29 cellular contexts compared by ENCODE assay signal in genomic region chr17:47227862-47228261, GRCh38. TPM values are rescaled to one million over a fixed set of nuclear protein-coding genes. Genes with fewer than 3 reads are reported as not detected.
"Had no signal": no experiment of that assay in that cellular context is flagged by ENCODE, and none has a peak within 500 bp of the region (broad histone marks: within the 10 kb centered on the region; RNA-seq: fewer than 3 reads in every experiment).

No MANE protein-coding gene starts in this region.

- H3K27ac ChIP-seq: adrenal gland, body of pancreas, KMS-11, SK-N-MC, VCaP had no signal

- H3K27ac Mint-ChIP-seq: activated CD8-positive, alpha-beta T cell treated with anti-CD3 and anti-CD28 coated beads for 36 hours; activated naive CD8-positive, alpha-beta T cell had no signal

- H3K36me3 Mint-ChIP-seq: activated naive CD8-positive, alpha-beta T cell had no signal

- H3K9me3 ChIP-seq: adrenal gland, body of pancreas had no signal

- ATAC-seq: activated CD8-positive, alpha-beta T cell treated with anti-CD3 and anti-CD28 coated beads for 36 hours; body of pancreas; Panc1; Right ventricle myocardium inferior had no signal

- H3K27me3 ChIP-seq: adrenal gland, body of pancreas had no signal

- H3K4me3 Mint-ChIP-seq: activated CD8-positive, alpha-beta T cell treated with anti-CD3 and anti-CD28 coated beads for 36 hours; activated naive CD8-positive, alpha-beta T cell had no signal

- H3K4me3 ChIP-seq: adrenal gland, body of pancreas, SK-N-MC had no signal

- H3K36me3 ChIP-seq: adrenal gland had no signal

- DNase-seq: activated CD4-positive, CD25-positive, alpha-beta regulatory T cell; activated CD8-positive, alpha-beta memory T cell treated with anti-CD3 and anti-CD28 coated beads, Interleukin-2, amount 50 U/mL, for 48 hours; activated CD8-positive, alpha-beta T cell treated with anti-CD3 and anti-CD28 coated beads for 36 hours; activated T-cell treated with anti-CD3 and anti-CD28 coated beads, Interleukin-2, amount 50 U/mL, for 1 hour; adrenal gland; anterior cingulate cortex; body of pancreas; NCI-H1092; NCI-H1417; NCI-H2029; NCI-H2107; NCI-H2171 treated with DMSO at 0.1 percent for 48 hours; NCI-H226; NCI-H526 treated with DMSO at 0.1 percent for 48 hours; NCI-H82; NK-92 treated with Interleukin-12 subunit alpha and Interleukin-12 subunit beta, amount 100 ng/mL, for 24 hours; OCI-M1; RPMI8226; T-helper 1 cell had no signal

RNA-seq across cellular contexts. Expression of gene MYL4, which starts 18.7 kb away (rescaled TPM):
- total RNA-seq: activated CD8-positive, alpha-beta T cell treated with anti-CD3 and anti-CD28 coated beads for 36 hours; body of pancreas; bronchial epithelial cell; MCF 10A; NCI-H460; T-helper 2 cell treated with Interferon-gamma antibody and Interleukin-4, amounts not matched to agents 100 ng/mL and 5 ng/mL, for 36 hours had no signal

RNA-seq across cellular contexts. Expression of gene ITGB3, which starts 25.8 kb away (rescaled TPM):
- total RNA-seq: activated CD8-positive, alpha-beta T cell treated with anti-CD3 and anti-CD28 coated beads for 36 hours; NCI-H460 had no signal
